8 cellular contexts compared by ENCODE assay signal in the genomic region with DNA sequence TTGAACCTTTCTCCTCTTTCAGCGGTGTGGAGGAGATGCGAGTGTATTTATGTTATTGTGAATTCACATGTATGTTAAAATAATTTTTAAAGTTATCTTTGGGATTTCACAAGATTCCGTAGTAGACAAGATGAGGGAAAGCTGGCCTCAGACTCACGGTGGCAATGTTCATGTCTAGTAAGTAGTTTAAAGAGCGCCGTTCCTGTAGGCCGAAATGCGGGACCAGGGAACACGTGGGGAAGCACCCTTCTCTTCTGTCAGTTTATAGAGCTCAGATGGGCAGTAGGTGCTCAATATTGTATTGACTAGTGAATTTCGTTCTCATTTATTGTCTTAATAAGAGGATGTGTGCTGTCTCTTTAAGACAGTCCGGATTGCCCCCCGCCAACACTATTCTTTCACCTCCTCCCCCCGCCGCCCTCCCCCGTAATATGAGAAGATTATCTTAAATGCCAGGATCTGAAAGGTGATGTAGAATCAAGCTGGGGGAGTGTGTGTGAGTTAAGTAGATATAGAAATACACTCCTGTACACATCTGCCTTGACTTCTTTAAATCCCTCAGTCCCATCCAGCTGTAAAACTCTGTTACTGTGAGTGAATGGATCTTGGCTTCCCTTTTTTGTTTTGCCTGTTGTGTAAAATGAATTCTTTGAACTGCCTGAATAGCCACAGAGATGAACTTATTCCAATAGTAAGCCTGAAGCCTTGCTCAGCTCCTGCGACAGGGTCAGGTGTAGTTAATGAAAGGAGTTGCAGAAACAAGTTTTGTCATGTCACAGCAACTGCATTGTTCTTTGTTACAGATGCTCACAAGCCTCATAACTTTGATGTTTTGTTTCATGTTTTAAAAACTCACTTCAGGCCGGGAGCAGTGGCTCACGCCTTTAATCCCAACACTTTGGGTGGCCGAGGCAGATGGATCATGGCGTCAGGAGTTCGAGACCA. TPM values are rescaled to one million over a fixed set of nuclear protein-coding genes. Genes with fewer than 3 reads are reported as not detected.
A peak's percentile ranks its signal among the peaks of the same experiment; 100 is the strongest.
DNase-seq lines count a peak whose midpoint lies in the region; ATAC-seq and TF ChIP-seq lines count a peak whose summit lies in the region.

No MANE protein-coding gene starts in this region.

- H3K4me3 Mint-ChIP-seq in Caco-2 (ENCODE audit: unreplicated experiment): peak overlapping the region; percentile 81
- peak overlapping the region; percentile 87 to 99 (median 96) for H3K4me3 Mint-ChIP-seq in naive thymus-derived CD4-positive, alpha-beta T cell

- peak overlapping the region; percentile 77 for H3K27ac Mint-ChIP-seq in Caco-2 (ENCODE audit: unreplicated experiment)
- H3K27ac Mint-ChIP-seq in naive thymus-derived CD4-positive, alpha-beta T cell: peak overlapping the region; percentile 95 to 99 (median 97)

- no peaks in the 10 kb centered on the region for H3K9me3 ChIP-seq in Caco-2
- H3K9me3 ChIP-seq in naive thymus-derived CD4-positive, alpha-beta T cell (ENCODE audit: control insufficient read depth in 2 of 3, low read length in 3 of 3): no peaks in the 10 kb centered on the region

- peaks cover 7% of the 10 kb centered on the region for H3K4me1 Mint-ChIP-seq in Caco-2 (ENCODE audit: low read depth, unreplicated experiment)
- peaks cover 20 to 46% (median 39%) of the 10 kb centered on the region in 7 donors for H3K4me1 Mint-ChIP-seq in naive thymus-derived CD4-positive, alpha-beta T cell

- CTCF ChIA-PET in Caco-2 (lab: Charles Lee): no interaction called here
- CTCF ChIA-PET in naive thymus-derived CD4-positive, alpha-beta T cell (lab: Charles Lee): interaction anchor here (1.0 kb wide), 1 partner anchor 96 kb away, joined by 4 read pairs; no protein-coding TSS in a partner anchor

- H3K27me3 Mint-ChIP-seq in Caco-2 (ENCODE audit: insufficient read depth, unreplicated experiment): no peaks in the 10 kb centered on the region
- H3K27me3 Mint-ChIP-seq in naive thymus-derived CD4-positive, alpha-beta T cell: peaks cover 0 to 24% (median 4%) of the 10 kb centered on the region in 5 donors

- no peak for ATAC-seq in naive thymus-derived CD4-positive, alpha-beta T cell

- H3K4me3 ChIP-seq in Caco-2 (ENCODE audit: low read depth, low read length) (peak overlapping the region; percentile 53), coronary artery (peak overlapping the region; percentile 88)
- peak overlapping the region; percentile 75 for H3K4me3 ChIP-seq in naive thymus-derived CD4-positive, alpha-beta T cell (ENCODE audit: low read length)

- intact Hi-C loops in Caco-2 (cut with micrococcal nuclease; ENCODE audit: unreplicated experiment): loop anchor here (5.0 kb wide), 1 partner anchor 64 kb away; a partner anchor contains a TSS
- intact Hi-C loops in naive thymus-derived CD4-positive, alpha-beta T cell (cut with micrococcal nuclease): loop anchor here in 1 of 2 donors (10.0 kb wide), 2 partner anchors 287 to 603 kb away; a partner anchor contains a TSS

- DNase-seq in Caco-2 (no peak), NAMALWA (ENCODE audit: low spot score) (peak; percentile 24), coronary artery (ENCODE audit: low spot score) (no peak), AG08396 (ENCODE audit: low spot score) (no peak), NCI-H2081 (lab: John Stamatoyannopoulos, UW) (no peak), NCI-H524 (lab: John Stamatoyannopoulos, UW) (no peak)
- peak in 1 of 9 donors; percentile 11 for DNase-seq in naive thymus-derived CD4-positive, alpha-beta T cell
- DNase-seq in effector CD4-positive, alpha-beta T cell: no peak

- POLR2A ChIA-PET in Caco-2 (lab: Charles Lee): no interaction called here
- POLR2A ChIA-PET in naive thymus-derived CD4-positive, alpha-beta T cell (lab: Charles Lee): interaction anchor here (0.6 to 2.9 kb wide), 6 partner anchors 11 to 329 kb away, joined by 3 to 16 read pairs (median 4); a partner anchor contains a TSS

- H3K27ac ChIP-seq in coronary artery: peak overlapping the region; percentile 87 to 90
- peak overlapping the region; percentile 90 for H3K27ac ChIP-seq in naive thymus-derived CD4-positive, alpha-beta T cell (ENCODE audit: low read depth, low read length)

- peaks cover 8% of the 10 kb centered on the region for H3K4me1 ChIP-seq in Caco-2
- peaks cover 10 to 11% of the 10 kb centered on the region in 2 donors for H3K4me1 ChIP-seq in naive thymus-derived CD4-positive, alpha-beta T cell (ENCODE audit: control insufficient read depth in 2 of 2, insufficient read depth in 2 of 2, low read length in 2 of 2)

- H3K36me3 Mint-ChIP-seq in Caco-2 (ENCODE audit: insufficient read depth, unreplicated experiment): peaks cover 18% of the 10 kb centered on the region
- H3K36me3 Mint-ChIP-seq in naive thymus-derived CD4-positive, alpha-beta T cell: peaks cover 0 to 5% (median 4%) of the 10 kb centered on the region in 5 donors

- no peaks in the 10 kb centered on the region for H3K9me3 Mint-ChIP-seq in Caco-2 (ENCODE audit: unreplicated experiment)
- peaks cover 0 to 19% (median 3%) of the 10 kb centered on the region in 11 donors for H3K9me3 Mint-ChIP-seq in naive thymus-derived CD4-positive, alpha-beta T cell

- no peaks in the 10 kb centered on the region; the same call in 1 of the 2 replicates for H3K36me3 ChIP-seq in Caco-2 (ENCODE audit: control insufficient read depth, insufficient read depth, low read length)
- H3K36me3 ChIP-seq in naive thymus-derived CD4-positive, alpha-beta T cell (ENCODE audit: control insufficient read depth in 2 of 3, insufficient read depth in 3 of 3, low read length in 3 of 3): peaks cover 0 to 8% (median 0%) of the 10 kb centered on the region in 3 experiments

- TSS peak; percentile 66 for BruUV-seq in Caco-2 (replicated peaks; lab: Mats Ljungman, UMichigan)

- H3K27me3 ChIP-seq in Caco-2 (replicated peaks; ENCODE audit: control insufficient read depth, insufficient read depth, low read length): no peaks in the 10 kb centered on the region
- no peaks in the 10 kb centered on the region for H3K27me3 ChIP-seq in naive thymus-derived CD4-positive, alpha-beta T cell (ENCODE audit: control insufficient read depth in 2 of 2, insufficient read depth in 2 of 2, low read length in 2 of 2)

- TF ChIP-seq CTCF in Caco-2 (IDR thresholded peaks at IDR 0.05; ENCODE audit: insufficient read depth in 1 of 2, low read depth in 1 of 2, low read length in 1 of 2, severe bottlenecking in 1 of 2, unreplicated experiment in 1 of 2): no peak
- no peak for TF ChIP-seq CTCF in coronary artery (IDR thresholded peaks at IDR 0.05)

RNA-seq across cellular contexts. Expression of a gene that starts 1.2 kb away (rescaled TPM):
- 244 and 245 TPM in 2 replicates for total RNA-seq in Caco-2 (2022)
- 100 to 1,000 TPM in 2 of 5 experiments, 10 to 100 TPM in 3; 77.3 to 113 (median 98.8) TPM for total RNA-seq in naive thymus-derived CD4-positive, alpha-beta T cell
- 10 to 100 TPM; 21.6 to 24.9 TPM for polyA plus RNA-seq in naive thymus-derived CD4-positive, alpha-beta T cell
